ENCODE assay signal across 27 cellular contexts in the genomic region with DNA sequence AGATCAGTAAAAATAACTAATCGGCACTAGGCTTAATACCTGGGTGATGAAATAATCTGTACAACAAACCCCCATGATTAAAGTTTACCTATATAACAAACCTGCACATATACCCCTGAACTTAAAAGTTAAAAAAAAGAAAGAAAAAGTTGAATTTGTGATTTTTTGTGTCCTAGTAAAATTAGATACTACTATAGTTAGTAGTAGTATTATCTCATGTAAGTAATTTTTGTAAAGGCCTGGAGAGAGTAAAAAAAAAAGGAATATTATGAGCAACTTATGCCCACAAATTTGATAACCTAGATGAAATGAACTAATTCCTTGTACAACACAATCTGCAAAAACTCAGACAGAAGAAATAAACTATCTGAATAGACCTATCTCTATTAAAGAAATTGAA.
"Had no signal": no experiment of that assay in that cellular context is flagged by ENCODE, and none has a peak within 500 bp of the region (broad histone marks: within the 10 kb centered on the region; RNA-seq: fewer than 3 reads in every experiment).

No MANE protein-coding gene starts in this region.

- H3K4me1 ChIP-seq: stomach, suprapubic skin, testis, thyroid gland, tibial artery, tibial nerve, transverse colon, upper lobe of left lung, upper lobe of right lung, uterus, vagina had no signal

- ATAC-seq: stimulated activated effector memory CD8-positive, alpha-beta T cell treated with anti-CD3 and anti-CD28 coated beads, Interleukin-12 subunit alpha, Interleukin-12 subunit beta, amount 100 ng/mL, for 72 hours; stimulated activated memory B cell treated with anti-CD40 and anti-IgM and Interleukin-4, amounts not matched to agents 10 μg/mL and 1 μg/mL and 100 μg/mL, for 72 hours; stimulated activated naive B cell treated with anti-CD40 and anti-IgM and Interleukin-4, amounts not matched to agents 10 μg/mL and 1 μg/mL and 100 μg/mL, for 72 hours; stimulated activated naive CD8-positive, alpha-beta T cell treated with anti-CD3 and anti-CD28 coated beads, Interleukin-15, amount 100 ng/mL, for 72 hours; stimulated activated naive CD8-positive, alpha-beta T cell treated with anti-CD3 and anti-CD28 coated beads, Interleukin-15, Interleukin-2, amounts not matched to agents 100 U/mL and 50 U/mL, for 24 hours; upper lobe of right lung had no signal

- H3K27ac ChIP-seq: stomach, suprapubic skin, testis, thoracic aorta, thyroid gland, tibial artery, tibial nerve, transverse colon, upper lobe of left lung, upper lobe of right lung, uterus, vagina had no signal

- H3K4me3 ChIP-seq: stomach, suprapubic skin, testis, thoracic aorta, thyroid gland, tibial artery, tibial nerve, transverse colon, upper lobe of left lung, upper lobe of right lung, uterus, vagina had no signal

- DNase-seq: stimulated activated CD4-positive, alpha-beta T cell treated with anti-CD3 and anti-CD28 coated beads, Interleukin-2, amount 100 ng/mL, for 48 hours; stimulated activated CD4-positive, alpha-beta T cell treated with anti-CD3 and anti-CD28 coated beads, Interleukin-4, amount 100 ng/mL, for 1 hour; stimulated activated CD4-positive, alpha-beta T cell treated with anti-CD3 and anti-CD28 coated beads, Interleukin-4, amount 100 ng/mL, for 24 hours; stimulated activated CD4-positive, alpha-beta T cell treated with anti-CD3 and anti-CD28 coated beads, Interleukin-4, amount 100 ng/mL, for 4 hours; stimulated activated CD8-positive, alpha-beta memory T cell treated with anti-CD3 and anti-CD28 coated beads, Interleukin-4, amount 100 ng/mL, for 48 hours; stimulated activated naive B cell treated with anti-CD40 and anti-IgM and Interleukin-4, amounts not matched to agents 10 μg/mL and 1 μg/mL and 100 μg/mL, for 72 hours; stimulated activated naive CD4-positive, alpha-beta T cell; stimulated activated naive CD4-positive, alpha-beta T cell treated with Interleukin-2 at 50 U/mL for 16 hours; stimulated activated naive CD8-positive, alpha-beta T cell treated with anti-CD3 and anti-CD28 coated beads, Interleukin-15, amount 100 ng/mL, for 72 hours; stimulated activated naive CD8-positive, alpha-beta T cell treated with anti-CD3 and anti-CD28 coated beads, Interleukin-15, Interleukin-2, amounts not matched to agents 100 U/mL and 50 U/mL, for 24 hours; stomach; substantia nigra; testis; thyroid gland; tibial artery; transverse colon; trophoblast cell; upper lobe of left lung; upper lobe of right lung; uterus had no signal

- H3K9me3 ChIP-seq: stomach, suprapubic skin, testis, thoracic aorta, thyroid gland, tibial artery, tibial nerve, transverse colon, upper lobe of left lung, upper lobe of right lung, uterus, vagina had no signal

- H3K36me3 ChIP-seq: stomach, suprapubic skin, thoracic aorta, thyroid gland, tibial artery, tibial nerve, transverse colon, upper lobe of left lung, upper lobe of right lung, uterus, vagina had no signal

- FAIRE-seq: urothelium cell line had no signal
